Comparison of ENCODE assay signal across 29 cellular contexts in the genomic region with DNA sequence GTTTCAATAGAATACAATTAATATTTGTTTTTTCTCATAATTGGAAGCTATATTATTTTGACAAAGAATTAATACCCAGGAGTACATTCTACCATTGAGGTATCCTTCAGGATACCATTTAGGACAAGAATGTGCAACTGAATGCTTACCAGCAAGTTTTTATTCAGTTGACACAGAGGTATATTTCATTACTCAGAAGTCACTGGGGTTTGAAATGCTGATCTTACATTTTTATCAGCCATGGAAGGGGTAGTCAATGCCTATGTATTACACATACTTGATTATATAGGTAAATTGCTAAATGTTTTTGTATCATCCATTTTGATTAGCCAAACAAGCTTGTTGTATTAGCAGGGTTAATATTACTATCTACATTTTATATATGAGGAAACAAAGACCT. TPM values are rescaled to one million over a fixed set of nuclear protein-coding genes. Genes with fewer than 3 reads are reported as not detected.
"Had no signal": no experiment of that assay in that cellular context is flagged by ENCODE, and none has a peak within 500 bp of the region (broad histone marks: within the 10 kb centered on the region; RNA-seq: fewer than 3 reads in every experiment).

No MANE protein-coding gene starts in this region.

- H3K4me3 ChIP-seq: stomach, suprapubic skin, testis, thoracic aorta, thyroid gland, tibial artery, tibial nerve, transverse colon, upper lobe of left lung, upper lobe of right lung, uterus, vagina had no signal

- ATAC-seq: stimulated activated effector memory CD8-positive, alpha-beta T cell treated with anti-CD3 and anti-CD28 coated beads, Interleukin-12 subunit alpha, Interleukin-12 subunit beta, amount 100 ng/mL, for 72 hours; stimulated activated memory B cell treated with anti-CD40 and anti-IgM and Interleukin-4, amounts not matched to agents 10 μg/mL and 1 μg/mL and 100 μg/mL, for 72 hours; stimulated activated naive B cell treated with anti-CD40 and anti-IgM and Interleukin-4, amounts not matched to agents 10 μg/mL and 1 μg/mL and 100 μg/mL, for 72 hours; stimulated activated naive CD8-positive, alpha-beta T cell treated with anti-CD3 and anti-CD28 coated beads, Interleukin-15, amount 100 ng/mL, for 72 hours; stimulated activated naive CD8-positive, alpha-beta T cell treated with anti-CD3 and anti-CD28 coated beads, Interleukin-15, Interleukin-2, amounts not matched to agents 100 U/mL and 50 U/mL, for 24 hours; upper lobe of right lung had no signal

- FAIRE-seq: urothelium cell line had no signal

- H3K27me3 ChIP-seq: stomach, suprapubic skin, testis, thyroid gland, tibial artery, tibial nerve, transverse colon, upper lobe of left lung, upper lobe of right lung, uterus, vagina had no signal

- H3K4me1 ChIP-seq: stomach, suprapubic skin, testis, thyroid gland, tibial artery, tibial nerve, transverse colon, upper lobe of left lung, upper lobe of right lung, uterus, vagina had no signal

- H3K9me3 ChIP-seq: stomach, suprapubic skin, testis, thoracic aorta, thyroid gland, tibial artery, transverse colon, upper lobe of left lung, upper lobe of right lung, uterus, vagina had no signal

- H3K36me3 ChIP-seq: stomach, suprapubic skin, thoracic aorta, thyroid gland, tibial artery, tibial nerve, transverse colon, upper lobe of left lung, upper lobe of right lung, uterus, vagina had no signal

- DNase-seq: stimulated activated CD4-positive, alpha-beta T cell treated with anti-CD3 and anti-CD28 coated beads, Interleukin-2, amount 100 ng/mL, for 48 hours; stimulated activated CD4-positive, alpha-beta T cell treated with anti-CD3 and anti-CD28 coated beads, Interleukin-4, amount 100 ng/mL, for 1 hour; stimulated activated CD4-positive, alpha-beta T cell treated with anti-CD3 and anti-CD28 coated beads, Interleukin-4, amount 100 ng/mL, for 24 hours; stimulated activated CD4-positive, alpha-beta T cell treated with anti-CD3 and anti-CD28 coated beads, Interleukin-4, amount 100 ng/mL, for 4 hours; stimulated activated CD8-positive, alpha-beta memory T cell treated with anti-CD3 and anti-CD28 coated beads, Interleukin-4, amount 100 ng/mL, for 48 hours; stimulated activated naive B cell treated with anti-CD40 and anti-IgM and Interleukin-4, amounts not matched to agents 10 μg/mL and 1 μg/mL and 100 μg/mL, for 72 hours; stimulated activated naive CD4-positive, alpha-beta T cell; stimulated activated naive CD4-positive, alpha-beta T cell treated with Interleukin-2 at 50 U/mL for 16 hours; stimulated activated naive CD8-positive, alpha-beta T cell treated with anti-CD3 and anti-CD28 coated beads, Interleukin-15, amount 100 ng/mL, for 72 hours; stimulated activated naive CD8-positive, alpha-beta T cell treated with anti-CD3 and anti-CD28 coated beads, Interleukin-15, Interleukin-2, amounts not matched to agents 100 U/mL and 50 U/mL, for 24 hours; stomach; substantia nigra; testis; thyroid gland; tibial artery; transverse colon; trophoblast cell; upper lobe of left lung; upper lobe of right lung; uterus had no signal

- H3K27ac ChIP-seq: stomach, suprapubic skin, testis, thoracic aorta, thyroid gland, tibial artery, tibial nerve, transverse colon, upper lobe of left lung, upper lobe of right lung, uterus, vagina had no signal

RNA-seq across cellular contexts. Expression of a gene that starts 48.0 kb away (rescaled TPM):
- total RNA-seq: stomach, suprapubic skin, thyroid gland, tibial nerve, ureter, urinary bladder, vagina had no signal
- polyA plus RNA-seq: stomach, urinary bladder had no signal
